Comparison of ENCODE assay signal across 25 cellular contexts in genomic region chr2:1975060-1975459, GRCh38.
"Had no signal": no experiment of that assay in that cellular context is flagged by ENCODE, and none has a peak within 500 bp of the region (broad histone marks: within the 10 kb centered on the region; RNA-seq: fewer than 3 reads in every experiment).

No MANE protein-coding gene starts in this region.

- H3K4me3 Mint-ChIP-seq: activated CD4-positive, alpha-beta T cell treated with anti-CD3 and anti-CD28 coated beads, Interleukin-2, amount 10 ng/mL, durations not matched to agents 24 days and 14 days; activated CD8-positive, alpha-beta T cell treated with anti-CD3 and anti-CD28 coated beads for 36 hours; activated naive CD4-positive, alpha-beta T cell treated with anti-CD3 and anti-CD28 coated beads, Interleukin-2, amount 50 U/mL, for 24 hours; dendritic cell treated with granulocyte-macrophage colony-stimulating factor and Interleukin-4, amounts not matched to agents 40 ng/mL and 50 ng/mL, for 4 days; immature natural killer cell; natural killer cell treated with Interleukin-12 subunit alpha and Interleukin-12 subunit beta and Interleukin-15 and Interleukin-18, amount 100 ng/mL, for 72 hours; stimulated activated memory B cell treated with anti-CD40 and anti-IgM and Interleukin-4, amounts not matched to agents 10 μg/mL and 1 μg/mL and 100 μg/mL, for 72 hours had no signal

- H3K36me3 Mint-ChIP-seq: activated naive CD4-positive, alpha-beta T cell treated with anti-CD3 and anti-CD28 coated beads, Interleukin-2, amount 50 U/mL, for 24 hours; immature natural killer cell; natural killer cell treated with Interleukin-12 subunit alpha and Interleukin-12 subunit beta and Interleukin-15 and Interleukin-18, amount 100 ng/mL, for 72 hours; stimulated activated memory B cell treated with anti-CD40 and anti-IgM and Interleukin-4, amounts not matched to agents 10 μg/mL and 1 μg/mL and 100 μg/mL, for 72 hours had no signal

- H3K27me3 ChIP-seq: hepatocyte, right lobe of liver, testis had no signal

- H3K79me2 ChIP-seq: hepatocyte, parathyroid adenoma had no signal

- H3K4me2 ChIP-seq: hepatocyte, smooth muscle cell had no signal

- H3K36me3 ChIP-seq: right lobe of liver had no signal

- H3K9me3 ChIP-seq: right lobe of liver, testis had no signal

- ATAC-seq: activated CD4-positive, CD25-positive, alpha-beta regulatory T cell treated with anti-CD3 and anti-CD28 coated beads, Interleukin-2, amount 50 U/mL, for 24 hours; activated CD8-positive, alpha-beta T cell treated with anti-CD3 and anti-CD28 coated beads for 36 hours; esophagus mucosa; natural killer cell treated with Interleukin-12 subunit alpha and Interleukin-12 subunit beta and Interleukin-15 and Interleukin-18, amount 100 ng/mL, for 72 hours; stimulated activated memory B cell treated with anti-CD40 and anti-IgM and Interleukin-4, amounts not matched to agents 10 μg/mL and 1 μg/mL and 100 μg/mL, for 72 hours had no signal

- H3K27me3 Mint-ChIP-seq: activated CD4-positive, alpha-beta T cell treated with anti-CD3 and anti-CD28 coated beads, Interleukin-2, amount 10 ng/mL, durations not matched to agents 24 days and 14 days had no signal

- H2AFZ ChIP-seq: hepatocyte, parathyroid adenoma had no signal

- H3K4me1 Mint-ChIP-seq: activated CD4-positive, alpha-beta T cell treated with anti-CD3 and anti-CD28 coated beads, Interleukin-2, amount 10 ng/mL, durations not matched to agents 24 days and 14 days; activated naive CD4-positive, alpha-beta T cell treated with anti-CD3 and anti-CD28 coated beads, Interleukin-2, amount 50 U/mL, for 24 hours; immature natural killer cell; stimulated activated memory B cell treated with anti-CD40 and anti-IgM and Interleukin-4, amounts not matched to agents 10 μg/mL and 1 μg/mL and 100 μg/mL, for 72 hours had no signal

- H3K9me3 Mint-ChIP-seq: activated CD4-positive, alpha-beta T cell treated with anti-CD3 and anti-CD28 coated beads, Interleukin-2, amount 10 ng/mL, durations not matched to agents 24 days and 14 days; activated CD8-positive, alpha-beta T cell treated with anti-CD3 and anti-CD28 coated beads for 36 hours; activated naive CD4-positive, alpha-beta T cell treated with anti-CD3 and anti-CD28 coated beads, Interleukin-2, amount 50 U/mL, for 24 hours; dendritic cell treated with granulocyte-macrophage colony-stimulating factor and Interleukin-4, amounts not matched to agents 40 ng/mL and 50 ng/mL, for 4 days; immature natural killer cell; natural killer cell treated with Interleukin-12 subunit alpha and Interleukin-12 subunit beta and Interleukin-15 and Interleukin-18, amount 100 ng/mL, for 72 hours had no signal

- H3K27ac ChIP-seq: hepatocyte, parathyroid adenoma, right lobe of liver, SK-N-MC, testis, VCaP had no signal

- FAIRE-seq: bronchial epithelial cell, frontal cortex had no signal

- H3K4me3 ChIP-seq: hepatocyte, right lobe of liver, SK-N-MC, smooth muscle cell, testis had no signal

- H3K9ac ChIP-seq: parathyroid adenoma had no signal

- H3K27ac Mint-ChIP-seq: activated CD4-positive, alpha-beta T cell treated with anti-CD3 and anti-CD28 coated beads, Interleukin-2, amount 10 ng/mL, durations not matched to agents 24 days and 14 days; activated CD8-positive, alpha-beta T cell treated with anti-CD3 and anti-CD28 coated beads for 36 hours; activated naive CD4-positive, alpha-beta T cell treated with anti-CD3 and anti-CD28 coated beads, Interleukin-2, amount 50 U/mL, for 24 hours; dendritic cell treated with granulocyte-macrophage colony-stimulating factor and Interleukin-4, amounts not matched to agents 40 ng/mL and 50 ng/mL, for 4 days; immature natural killer cell; natural killer cell treated with Interleukin-12 subunit alpha and Interleukin-12 subunit beta and Interleukin-15 and Interleukin-18, amount 100 ng/mL, for 72 hours; stimulated activated memory B cell treated with anti-CD40 and anti-IgM and Interleukin-4, amounts not matched to agents 10 μg/mL and 1 μg/mL and 100 μg/mL, for 72 hours had no signal

- DNase-seq: activated CD4-positive, alpha-beta T cell treated with anti-CD3 and anti-CD28 coated beads, Interleukin-2, amount 10 ng/mL, durations not matched to agents 24 days and 14 days; activated CD8-positive, alpha-beta T cell treated with anti-CD3 and anti-CD28 coated beads for 36 hours; activated gamma-delta T cell treated with Interleukin-2 at 50 U/mL for 16 hours; activated T-cell treated with anti-CD3 and anti-CD28 coated beads, Interleukin-2, amount 50 U/mL, for 1 hour; anterior cingulate cortex; effector CD4-positive, alpha-beta T cell; glutamatergic neuron; immature natural killer cell; right lobe of liver; stimulated activated CD4-positive, alpha-beta T cell treated with anti-CD3 and anti-CD28 coated beads, Interleukin-15, amount 100 ng/mL, for 24 hours; T-helper 2 cell had no signal

- H3K4me1 ChIP-seq: parathyroid adenoma, right lobe of liver, testis had no signal
